Comparison of ENCODE assay signal across 7 cellular contexts in the genomic region with DNA sequence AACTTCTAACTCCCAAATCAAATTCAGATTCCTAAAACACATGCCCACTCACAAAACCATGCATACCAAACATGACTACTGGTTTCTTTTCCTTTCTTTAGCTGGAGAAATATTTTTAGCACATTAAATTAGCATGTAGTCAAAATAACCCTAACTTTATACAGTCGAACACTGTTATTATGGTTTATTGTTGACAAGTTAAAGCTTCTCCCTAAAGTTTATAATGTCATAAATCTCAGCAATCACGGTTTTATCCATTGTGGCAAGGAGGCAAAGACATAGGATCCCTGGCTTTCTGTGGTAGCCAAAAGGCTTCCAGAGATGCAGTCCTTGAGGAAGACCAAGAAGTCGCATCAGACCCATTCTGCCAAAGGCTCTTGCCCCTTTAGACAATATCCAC.
"Had no signal": no experiment of that assay in that cellular context is flagged by ENCODE, and none has a peak within 500 bp of the region (broad histone marks: within the 10 kb centered on the region; RNA-seq: fewer than 3 reads in every experiment).

No MANE protein-coding gene starts in this region.

- H3K4me2 ChIP-seq: GM23338 had no signal

- H3K4me3 ChIP-seq: GM23338, K562 had no signal

- H3K9me3 Mint-ChIP-seq: GM23338 had no signal

- H2AFZ ChIP-seq: GM23338 had no signal

- H3K27ac Mint-ChIP-seq: GM23338, H9, HFFc6 had no signal

- ATAC-seq: GM23338, K562 had no signal

- DNase-seq: H9, HCEC 1CT, HFFc6, IMR-90, KG1 had no signal

- H3K4me3 Mint-ChIP-seq: GM23338, H9, HFFc6 had no signal
